8 cellular contexts compared by ENCODE assay signal in the genomic region with DNA sequence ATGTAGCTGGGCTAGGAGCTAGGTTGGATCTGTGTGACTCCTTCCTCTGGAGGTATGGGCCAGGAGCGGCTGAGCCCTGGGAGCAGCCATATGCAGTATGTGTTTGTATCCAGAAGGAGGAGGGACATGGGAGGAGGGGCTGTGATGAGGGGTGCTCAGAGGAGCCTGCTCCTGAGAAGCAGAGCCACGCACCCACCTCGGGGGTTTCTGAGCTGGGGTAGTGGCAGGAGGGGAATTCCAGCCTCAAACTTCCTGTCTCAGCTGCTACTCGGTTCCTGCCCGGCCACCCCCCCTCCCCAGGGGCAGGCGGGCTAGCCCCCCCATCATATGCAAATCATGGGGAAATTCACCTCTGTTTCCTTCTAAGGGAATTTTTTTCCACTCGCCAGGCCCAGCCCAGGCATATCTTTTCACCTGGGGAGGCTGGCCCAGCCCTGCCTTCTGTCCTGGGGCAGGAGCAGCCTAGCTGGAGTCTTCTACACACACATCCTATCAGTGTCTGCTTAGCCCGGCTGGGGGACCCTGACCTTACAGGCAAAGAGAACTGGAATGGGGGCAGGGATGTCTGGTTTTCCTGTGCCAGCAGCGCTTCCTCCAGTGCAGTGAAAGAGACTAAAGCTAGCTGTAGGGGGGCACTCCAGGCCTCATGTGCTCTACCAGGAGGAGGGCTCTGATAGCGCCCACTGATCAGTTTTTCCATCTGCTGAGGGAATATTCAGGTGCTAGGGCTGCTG. TPM values are rescaled to one million over a fixed set of nuclear protein-coding genes. Genes with fewer than 3 reads are reported as not detected.
DNase-seq lines count a peak whose midpoint lies in the region; ATAC-seq and TF ChIP-seq lines count a peak whose summit lies in the region.

No MANE protein-coding gene starts in this region.

- DNase-seq in SK-N-SH = peak; percentile 71
- peak; percentile 86 for DNase-seq in activated naive CD8-positive, alpha-beta T cell treated with anti-CD3 and anti-CD28 coated beads for 36 hours
- DNase-seq in stimulated activated CD4-positive, alpha-beta T cell treated with anti-CD3 and anti-CD28 coated beads, Interleukin-12 subunit alpha, Interleukin-12 subunit beta, amount 100 ng/mL, for 48 hours (ENCODE audit: low read depth in 2 of 3, low spot score in 1 of 3) = peak; percentile 62 to 79 (median 72)
- no peak for DNase-seq in amniotic stem cell (lab: John Stamatoyannopoulos, UW)
- DNase-seq in sciatic nerve (ENCODE audit: low spot score) = no peak

- H3K27ac Mint-ChIP-seq in activated naive CD8-positive, alpha-beta T cell treated with anti-CD3 and anti-CD28 coated beads for 36 hours = peak overlapping the region; percentile 99

- no peaks in the 10 kb centered on the region for H4K20me1 ChIP-seq in SK-N-SH (ENCODE audit: insufficient read depth)

- peak overlapping the region; percentile 97 for H3K4me3 Mint-ChIP-seq in activated naive CD8-positive, alpha-beta T cell treated with anti-CD3 and anti-CD28 coated beads for 36 hours

- peak; percentile 34 for ATAC-seq in GM18873 (IDR thresholded peaks at IDR 0.05; ENCODE audit: low FRiP score, unreplicated experiment)
- ATAC-seq in HG02973 (IDR thresholded peaks at IDR 0.05; ENCODE audit: unreplicated experiment) = peak; percentile 28
- no peak for ATAC-seq in sciatic nerve

- peaks cover 76% of the 10 kb centered on the region for H3K79me2 ChIP-seq in SK-N-SH (ENCODE audit: insufficient read depth)

- H3K27me3 ChIP-seq in SK-N-SH (ENCODE audit: insufficient read depth) = no peaks in the 10 kb centered on the region

- TF ChIP-seq EP300 in SK-N-SH (IDR thresholded peaks at IDR 0.05; ENCODE audit: borderline replicate concordance in 1 of 2, low read depth in 1 of 2, low read length in 1 of 2) = no peak

- H2AFZ ChIP-seq in SK-N-SH (ENCODE audit: low read depth) = no peak overlapping the region

- peak overlapping the region; percentile 96 for H3K4me2 ChIP-seq in SK-N-SH

- intact Hi-C loops in sciatic nerve (cut with DNase I) = no loop called here

- CTCF ChIA-PET in SK-N-SH (lab: Yijun Ruan, JAX) = interaction anchor here (1.2 to 18.1 kb wide), 4 partner anchors 9 to 382 kb away, joined by 3 to 170 read pairs (median 68); a partner anchor contains a TSS

- peaks cover 12 to 34% of the 10 kb centered on the region in 2 experiments for H3K36me3 ChIP-seq in SK-N-SH (replicated peaks in 1 of 2; ENCODE audit: control insufficient read depth in 1 of 2, insufficient read depth in 2 of 2, low read length in 1 of 2)

- peaks cover 58 to 62% of the 10 kb centered on the region in 2 experiments for H3K4me1 ChIP-seq in SK-N-SH (ENCODE audit: control insufficient read depth in 1 of 2, insufficient read depth in 2 of 2, low read depth in 1 of 2, low read length in 1 of 2)

- no peaks in the 10 kb centered on the region for H3K27me3 Mint-ChIP-seq in activated naive CD8-positive, alpha-beta T cell treated with anti-CD3 and anti-CD28 coated beads for 36 hours

- no peaks in the 10 kb centered on the region for H3K9me3 Mint-ChIP-seq in activated naive CD8-positive, alpha-beta T cell treated with anti-CD3 and anti-CD28 coated beads for 36 hours

- H3K9me2 ChIP-seq in SK-N-SH = no peaks in the 10 kb centered on the region

- 18% methylated on average over 7 of the region's 10 CpGs for WGBS in SK-N-SH (ENCODE audit: low lambda C conversion rate)

- POLR2A ChIA-PET in SK-N-SH (lab: Yijun Ruan, JAX) = interaction anchor here (0.7 to 3.7 kb wide), 3 partner anchors 8 to 22 kb away, joined by 3 to 16 read pairs (median 6); no protein-coding TSS in a partner anchor

- TF ChIP-seq RAD21 in SK-N-SH (IDR thresholded peaks at IDR 0.05; ENCODE audit: low read length) = no peak

- no peak for TF ChIP-seq CTCF in SK-N-SH (IDR thresholded peaks at IDR 0.05)

- H3K4me3 ChIP-seq in SK-N-SH (ENCODE audit: low read depth in 2 of 2, low read length in 1 of 2) (peak overlapping the region; percentile 82 to 94), iPS-18c (ENCODE audit: insufficient read depth, low read depth, low read length) (peak overlapping the region; percentile 38)

- H3K36me3 Mint-ChIP-seq in activated naive CD8-positive, alpha-beta T cell treated with anti-CD3 and anti-CD28 coated beads for 36 hours = peaks cover 68% of the 10 kb centered on the region

- peak overlapping the region; percentile 71 for H3K9ac ChIP-seq in SK-N-SH

- peak overlapping the region; percentile 92 to 96 for H3K27ac ChIP-seq in SK-N-SH (ENCODE audit: low read depth in 2 of 2, low read length in 1 of 2)

- H3F3A ChIP-seq in SK-N-SH (replicated peaks; ENCODE audit: insufficient read depth) = peaks cover 21% of the 10 kb centered on the region

- no peaks in the 10 kb centered on the region for H3K9me3 ChIP-seq in SK-N-SH
- no peaks in the 10 kb centered on the region for H3K9me3 ChIP-seq in iPS-18c (ENCODE audit: control insufficient read depth, insufficient read depth, low read length)

- H3K4me1 Mint-ChIP-seq in activated naive CD8-positive, alpha-beta T cell treated with anti-CD3 and anti-CD28 coated beads for 36 hours = peaks cover 47% of the 10 kb centered on the region

TF ChIP-seq in SK-N-SH, 30 proteins besides CTCF, POLR2A, EP300 and RAD21:
- no peak for TF ChIP-seq RCOR1 (IDR thresholded peaks at IDR 0.05; ENCODE audit: low read length)
- no peak for TF ChIP-seq FOXJ3 (CRISPR knock-in tag; IDR thresholded peaks at IDR 0.05)
- peak; percentile 20; the same call in 1 of the 2 replicates for TF ChIP-seq GATA2 (CRISPR knock-in tag; IDR thresholded peaks at IDR 0.05)
- TF ChIP-seq TCF12 (IDR thresholded peaks at IDR 0.05) = 0 out of 2 replicates have a peak, but pooled peaks have one; percentile 9

RNA-seq across cellular contexts. Expression of a gene that starts 3.0 kb away (rescaled TPM):
- 7.4 and 8.9 TPM in 2 replicates for polyA plus RNA-seq in SK-N-SH (2012; rRNA removed)
- 3.4 and 4.3 TPM in 2 replicates for polyA plus RNA-seq in SK-N-SH (2012; cell fraction: cytosol; rRNA removed)
- polyA plus RNA-seq in SK-N-SH (2012; cell fraction: nucleus; rRNA removed) = 24.6 and 24.8 TPM in 2 replicates
- 10 to 100 TPM; 29.2 to 29.4 TPM for total RNA-seq in activated naive CD8-positive, alpha-beta T cell treated with anti-CD3 and anti-CD28 coated beads for 36 hours
- total RNA-seq in sciatic nerve = 5.8 TPM

RNA-seq across cellular contexts. Expression of a gene that starts 37.2 kb away (rescaled TPM):
- polyA plus RNA-seq in SK-N-SH (2012; rRNA removed) = 47.2 and 60.5 TPM in 2 replicates
- polyA plus RNA-seq in SK-N-SH (2012; cell fraction: cytosol; rRNA removed) = 69.0 and 74.2 TPM in 2 replicates
- 25.1 and 39.1 TPM in 2 replicates for polyA plus RNA-seq in SK-N-SH (2012; cell fraction: nucleus; rRNA removed)
- 10 to 100 TPM; 78.3 to 83.3 TPM for total RNA-seq in activated naive CD8-positive, alpha-beta T cell treated with anti-CD3 and anti-CD28 coated beads for 36 hours
- total RNA-seq in sciatic nerve = 52.7 TPM

Comparison
In these comparisons a context has a peak if more than half of its experiments do, and no peak if none do; other contexts are left out.
1. DNase-seq: peak in SK-N-SH (single experiment), activated naive CD8-positive, alpha-beta T cell treated with anti-CD3 and anti-CD28 coated beads for 36 hours (single experiment) and stimulated activated CD4-positive, alpha-beta T cell treated with anti-CD3 and anti-CD28 coated beads, Interleukin-12 subunit alpha, Interleukin-12 subunit beta, amount 100 ng/mL, for 48 hours (3 of 3); none in amniotic stem cell (single experiment) and sciatic nerve (single experiment).